Comparison of ENCODE assay signal across 8 cellular contexts in genomic region chr2:237434916-237435315, GRCh38. TPM values are rescaled to one million over a fixed set of nuclear protein-coding genes. Genes with fewer than 3 reads are reported as not detected.
DNase-seq lines count a peak whose midpoint lies in the region; ATAC-seq, FAIRE-seq and TF ChIP-seq lines count a peak whose summit lies in the region.

No MANE protein-coding gene starts in this region.

- H3K9me3 ChIP-seq in A549, result peaks cover 5% of the 10 kb centered on the region; the same call in 2 of the 3 replicates
- no peaks in the 10 kb centered on the region for H3K9me3 ChIP-seq in HEK293 (ENCODE audit: control insufficient read depth, insufficient read depth, low read depth, low read length)

- 88% methylated on average over 13 of the region's 13 CpGs for WGBS in A549 (ENCODE audit: missing lambda C conversion rate)

- peak overlapping the region; percentile 31 to 47; a peak in 2 of 6 replicates for H3K27ac ChIP-seq in A549
- H3K27ac ChIP-seq in HEK293 (ENCODE audit: extremely low read depth, low read depth, low read length), result no peak overlapping the region

- POLR2A ChIA-PET in A549 (lab: Yijun Ruan, JAX) (no interaction called here), HEK293 (lab: Yijun Ruan, JAX) (no interaction called here)

- no peak for TF ChIP-seq CTCF in A549 (IDR thresholded peaks at IDR 0.05)
- TF ChIP-seq CTCF in HEK293 (tag by site-specific recombination; IDR thresholded peaks at IDR 0.05), result no peak
- TF ChIP-seq CTCF in fibroblast of mammary gland (conservative IDR thresholded peaks at IDR 0.05; ENCODE audit: control insufficient read depth, insufficient read depth, low read depth, low read length), result no peak
- TF ChIP-seq CTCF in omental fat pad (IDR thresholded peaks at IDR 0.05), result no peak

- TF ChIP-seq POLR2A in A549 (IDR thresholded peaks at IDR 0.05; ENCODE audit: low read length), result no peak

- H3K4me2 ChIP-seq in A549, result no peak overlapping the region

- H3K36me3 ChIP-seq in HEK293 (ENCODE audit: control insufficient read depth in 2 of 2, insufficient read depth in 1 of 2, low read length in 2 of 2), result no peaks in the 10 kb centered on the region

- no peak for TF ChIP-seq EP300 in A549 (IDR thresholded peaks at IDR 0.05)

- ATAC-seq in A549, result no peak
- no peak for ATAC-seq in omental fat pad (ENCODE audit: low FRiP score)

- FAIRE-seq in A549 (lab: Jason Lieb, UNC), result no peak

- DNase-seq in A549 (ENCODE audit: low read depth in 1 of 2, low spot score in 1 of 2) (no peak), fibroblast of mammary gland (ENCODE audit: low read depth) (peak; percentile 84), D341Med (ENCODE audit: low spot score) (no peak), omental fat pad (ENCODE audit: low spot score) (no peak), DMS53 treated with DMSO at 0.1 percent for 48 hours (lab: John Stamatoyannopoulos, UW; ENCODE audit: unreplicated experiment) (no peak)
- peak; percentile 79 to 86 for DNase-seq in activated CD4-positive, alpha-beta T cell treated with anti-CD3 and anti-CD28 coated beads, Interleukin-2, amount 50 U/mL, for 4 hours
- DNase-seq in stimulated activated CD4-positive, alpha-beta T cell treated with anti-CD3 and anti-CD28 coated beads, Interleukin-4, amount 100 ng/mL, for 24 hours, result peak; percentile 83

- peaks cover 39% of the 10 kb centered on the region for H3K4me1 ChIP-seq in A549
- no peaks in the 10 kb centered on the region for H3K4me1 ChIP-seq in HEK293 (ENCODE audit: control insufficient read depth, insufficient read depth, low read length)

- H3K4me3 ChIP-seq in A549, result no peak overlapping the region
- H3K4me3 ChIP-seq in HEK293 (ENCODE audit: low read depth, low read length), result no peak overlapping the region
- no peak overlapping the region for H3K4me3 ChIP-seq in fibroblast of mammary gland (ENCODE audit: control insufficient read depth, low read depth, low read length)

- TF ChIP-seq RAD21 in A549 (conservative IDR thresholded peaks at IDR 0.05 in 1 of 2, IDR thresholded peaks at IDR 0.05 in 1 of 2), result no peak

- CTCF ChIA-PET in A549 (lab: Yijun Ruan, JAX), result interaction anchor here (1.0 to 7.4 kb wide), 5 partner anchors 8 to 137 kb away, joined by 3 to 47 read pairs (median 7); no protein-coding TSS in a partner anchor
- CTCF ChIA-PET in HEK293 (lab: Yijun Ruan, JAX), result interaction anchor here (1.0 to 4.4 kb wide), 2 partner anchors 13 to 24 kb away, joined by 3 to 18 read pairs; no protein-coding TSS in a partner anchor

TF ChIP-seq in A549, 52 proteins besides CTCF, POLR2A, EP300 and RAD21:
- TF ChIP-seq EHMT2 (IDR thresholded peaks at IDR 0.05; ENCODE audit: low read depth), result no peak
- no peak for TF ChIP-seq ZFP36 (IDR thresholded peaks at IDR 0.05; ENCODE audit: borderline replicate concordance, partially characterized antibody)
- TF ChIP-seq KDM5A (IDR thresholded peaks at IDR 0.05), result no peak
- TF ChIP-seq KDM1A (IDR thresholded peaks at IDR 0.05; ENCODE audit: low read depth), result no peak
- TF ChIP-seq RFX5 (IDR thresholded peaks at IDR 0.05), result no peak
- no peak for TF ChIP-seq ZSCAN20 (CRISPR knock-in tag; IDR thresholded peaks at IDR 0.05)
- no peak for TF ChIP-seq HES2 (IDR thresholded peaks at IDR 0.05)
- TF ChIP-seq MAZ (IDR thresholded peaks at IDR 0.05; ENCODE audit: borderline replicate concordance, low read depth, low read length), result no peak

TF ChIP-seq in HEK293, 187 proteins besides CTCF, POLR2A, EP300 and RAD21:
- TF ChIP-seq EGR2 (tag by site-specific recombination; IDR thresholded peaks at IDR 0.05; ENCODE audit: low read depth) (peak; percentile 97), ZNF341 (tag by site-specific recombination; IDR thresholded peaks at IDR 0.05; ENCODE audit: low read depth) (0 out of 2 replicates have a peak, but pooled peaks have one; percentile 9), ZNF2 (tag by site-specific recombination; IDR thresholded peaks at IDR 0.05) (no peak), BCL11A (tag by site-specific recombination; IDR thresholded peaks at IDR 0.05; ENCODE audit: low read depth) (no peak), PRDM4 (tag by site-specific recombination; IDR thresholded peaks at IDR 0.05) (no peak), ZNF692 (tag by site-specific recombination; IDR thresholded peaks at IDR 0.05) (no peak), ZFHX2 (tag by site-specific recombination; conservative IDR thresholded peaks at IDR 0.05) (peak; percentile 97), ZNF561 (tag by site-specific recombination; IDR thresholded peaks at IDR 0.05; ENCODE audit: borderline replicate concordance) (no peak)

RNA-seq across cellular contexts. Expression of gene COL6A3, which starts 21.0 kb away (rescaled TPM):
- polyA plus RNA-seq in A549 (2011; rRNA removed) (0.20 and 0.28 TPM in 2 replicates), A549 (2017; fragmentation: RNase III; extraction: RNeasy Plus Mini Kit Qiagen cat#74134 plus additional on column Dnase treatment) (0.04 to 0.16 TPM (median 0.10 TPM) in 3 replicates)
- 0.03 and 0.05 TPM in 2 replicates for polyA plus RNA-seq in A549 (2012; cell fraction: cytosol; rRNA removed)
- 0.19 and 0.24 TPM in 2 replicates for polyA plus RNA-seq in A549 (2012; cell fraction: nucleus; rRNA removed)
- 0.37 and 0.97 TPM in 2 replicates for polyA minus RNA-seq in A549 (2011; rRNA and poly(A)+ RNA removed)
- 100 to 1,000 TPM; 105 to 712 (median 274) TPM for total RNA-seq in omental fat pad

RNA-seq across cellular contexts. Expression of gene MLPH, which starts 52.1 kb away (rescaled TPM):
- polyA plus RNA-seq in A549 (2011; rRNA removed) (350 and 419 TPM in 2 replicates), A549 (2017; fragmentation: RNase III; extraction: RNeasy Plus Mini Kit Qiagen cat#74134 plus additional on column Dnase treatment) (184 to 219 TPM (median 218 TPM) in 3 replicates)
- polyA plus RNA-seq in A549 (2012; cell fraction: cytosol; rRNA removed), result 231 and 238 TPM in 2 replicates
- 1,019 and 1,045 TPM in 2 replicates for polyA plus RNA-seq in A549 (2012; cell fraction: nucleus; rRNA removed)
- polyA minus RNA-seq in A549 (2011; rRNA and poly(A)+ RNA removed), result 288 and 355 TPM in 2 replicates
- total RNA-seq in omental fat pad, result 10 to 100 TPM in 1 of 4 donors, 1 to 10 TPM in 3; 3.8 to 23.6 (median 6.4) TPM

Comparison
In these comparisons a context has a peak if more than half of its experiments do, and no peak if none do; other contexts are left out.
1. DNase-seq: peak in activated CD4-positive, alpha-beta T cell treated with anti-CD3 and anti-CD28 coated beads, Interleukin-2, amount 50 U/mL, for 4 hours (2 of 2), fibroblast of mammary gland (single experiment) and stimulated activated CD4-positive, alpha-beta T cell treated with anti-CD3 and anti-CD28 coated beads, Interleukin-4, amount 100 ng/mL, for 24 hours (single experiment); none in A549 (0 of 2), D341Med (single experiment), omental fat pad (single experiment) and DMS53 treated with DMSO at 0.1 percent for 48 hours (single experiment).